In the genomic region with DNA sequence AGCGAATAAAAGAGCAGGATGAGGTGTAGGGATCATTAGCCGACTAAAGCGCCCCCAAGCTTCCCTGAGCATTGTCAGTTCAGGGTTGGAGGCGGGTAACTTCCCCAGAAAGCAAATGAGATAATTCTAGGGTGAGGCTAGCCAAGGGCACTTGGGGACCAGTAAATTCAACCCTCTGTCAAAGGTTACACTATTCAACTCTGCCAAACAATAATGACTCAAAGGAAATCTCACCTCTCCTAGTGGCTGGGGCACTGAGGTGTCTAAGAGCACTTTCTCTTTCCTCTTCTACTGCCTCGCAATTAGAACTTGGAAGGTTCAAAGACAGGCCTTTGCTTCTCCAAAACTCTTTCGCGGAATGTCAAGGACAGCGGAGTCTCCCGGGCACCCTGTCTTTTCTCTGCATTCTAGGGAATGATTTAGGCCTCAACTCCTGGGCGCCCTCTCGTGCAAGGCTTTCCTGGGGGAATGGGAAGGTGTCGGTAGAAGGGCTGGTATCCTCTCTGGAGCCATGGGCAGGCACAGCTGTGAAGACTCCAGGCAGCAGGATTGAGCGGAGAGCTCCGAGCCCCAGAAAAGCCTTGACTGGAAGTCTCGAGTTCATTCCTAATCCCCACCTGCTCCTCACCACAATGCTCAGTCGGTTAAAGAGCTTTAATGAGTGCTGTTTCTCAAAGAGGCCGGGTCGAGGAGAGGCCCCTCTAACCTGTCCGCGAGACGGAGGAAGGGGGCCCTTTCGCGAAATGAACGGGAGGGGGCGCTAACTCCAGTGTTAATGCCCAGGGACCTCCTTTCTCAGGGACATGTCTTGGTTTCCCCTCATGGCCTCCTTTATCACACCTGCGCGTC, we compare ENCODE assay signal across 15 cellular contexts. TPM values are rescaled to one million over a fixed set of nuclear protein-coding genes. Genes with fewer than 3 reads are reported as not detected.
DNase-seq lines count a peak whose midpoint lies in the region; ATAC-seq and TF ChIP-seq lines count a peak whose summit lies in the region.
"Had no signal": no experiment of that assay in that cellular context is flagged by ENCODE, and none has a peak within 500 bp of the region (broad histone marks: within the 10 kb centered on the region; RNA-seq: fewer than 3 reads in every experiment).

No MANE protein-coding gene starts in this region.

- intact Hi-C loops in cardiac septum (cut with DNase I) (no loop called here), body of pancreas (cut with DNase I) (no loop called here), lower leg skin (cut with DNase I; ENCODE audit: low total_unique reads) (no loop called here)

- no peak overlapping the region for H3K27ac Mint-ChIP-seq in WTC11
- H3K27ac Mint-ChIP-seq: activated naive CD8-positive, alpha-beta T cell treated with anti-CD3 and anti-CD28 coated beads for 36 hours had no signal

- H3K9me3 Mint-ChIP-seq in WTC11 = no peaks in the 10 kb centered on the region

- CTCF ChIA-PET in WTC11 (lab: Charles Lee) = interaction anchor here (0.6 to 6.3 kb wide), 38 partner anchors 9 to 780 kb away, joined by 3 to 70 read pairs (median 5); partner anchors contain the start of genes ZIC1 and ZIC4

- TF ChIP-seq POLR2A in body of pancreas (IDR thresholded peaks at IDR 0.05) = no peak
- no peak for TF ChIP-seq POLR2A in lower leg skin (IDR thresholded peaks at IDR 0.05)

- H3K27ac ChIP-seq in 22Rv1 (no peak overlapping the region), body of pancreas (no peak overlapping the region)
- H3K27ac ChIP-seq: prostate gland, SJSA1, tibial nerve had no signal

- peaks cover 97% of the 10 kb centered on the region for H3K27me3 Mint-ChIP-seq in WTC11 (ENCODE audit: low read depth)

- H3K4me3 ChIP-seq in iPS-11a (ENCODE audit: low read depth, low read length) (peak overlapping the region; percentile 1), body of pancreas (no peak overlapping the region), lower leg skin (ENCODE audit: low read depth, poor library complexity, severe bottlenecking) (no peak overlapping the region)
- H3K4me3 ChIP-seq: prostate gland, SJSA1, tibial nerve had no signal

- no peaks in the 10 kb centered on the region for H3K4me1 ChIP-seq in body of pancreas
- H3K4me1 ChIP-seq: prostate gland, SJSA1, tibial nerve had no signal

- H3K4me1 Mint-ChIP-seq in WTC11 = peaks cover 96% of the 10 kb centered on the region
- H3K4me1 Mint-ChIP-seq: activated naive CD8-positive, alpha-beta T cell treated with anti-CD3 and anti-CD28 coated beads for 36 hours had no signal

- ATAC-seq in GM18520 (IDR thresholded peaks at IDR 0.05; ENCODE audit: unreplicated experiment) (peak; percentile 84), WTC11 (peak; percentile 61), body of pancreas (no peak)

- 7 to 17% methylated on average over 24 to 27 of the region's 27 CpGs for WGBS in body of pancreas, 2 donors
- WGBS in lower leg skin, 2 donors = 29 to 37% methylated on average over 27 of the region's 27 CpGs

- POLR2A ChIA-PET in WTC11 (lab: Charles Lee) = interaction anchor here (0.9 to 2.1 kb wide), 3 partner anchors 8 to 13 kb away, joined by 3 to 8 read pairs (median 3); no protein-coding TSS in a partner anchor

- H3K9me3 ChIP-seq in body of pancreas = no peaks in the 10 kb centered on the region
- H3K9me3 ChIP-seq: prostate gland, SJSA1 had no signal

- peak overlapping the region; percentile 59 for H3K4me3 Mint-ChIP-seq in WTC11
- H3K4me3 Mint-ChIP-seq: activated naive CD8-positive, alpha-beta T cell treated with anti-CD3 and anti-CD28 coated beads for 36 hours had no signal

- TF ChIP-seq CTCF in 22Rv1 (IDR thresholded peaks at IDR 0.05) (peak; percentile 46), WTC11 (IDR thresholded peaks at IDR 0.05) (peak; percentile 57), body of pancreas (IDR thresholded peaks at IDR 0.05) (no peak), lower leg skin (IDR thresholded peaks at IDR 0.05) (no peak)

- H3K36me3 ChIP-seq in body of pancreas (replicated peaks in 1 of 2; ENCODE audit: insufficient read depth in 1 of 2, low read depth in 2 of 2) = no peaks in the 10 kb centered on the region
- H3K36me3 ChIP-seq: prostate gland, SJSA1, tibial nerve had no signal

- peaks cover 0 to 47% of the 10 kb centered on the region in 2 donors for H3K27me3 ChIP-seq in body of pancreas

- no peaks in the 10 kb centered on the region for H3K36me3 Mint-ChIP-seq in WTC11

- DNase-seq in WTC11 (ENCODE audit: low spot score) (peak; percentile 91), cardiac septum (ENCODE audit: low spot score) (no peak), body of pancreas (no peak), NCI-H1417 (lab: John Stamatoyannopoulos, UW) (no peak), lower leg skin (ENCODE audit: low spot score in 2 of 2) (no peak)
- DNase-seq: activated naive CD8-positive, alpha-beta T cell treated with anti-CD3 and anti-CD28 coated beads for 36 hours; cortex of kidney had no signal

TF ChIP-seq in WTC11, 78 proteins besides CTCF, POLR2A, EP300 and RAD21:
- TF ChIP-seq KAT7 (CRISPR knock-in tag; IDR thresholded peaks at IDR 0.05; ENCODE audit: borderline replicate concordance) (0 out of 2 replicates have a peak, but pooled peaks have one; percentile 52), PRDM15 (CRISPR knock-in tag; IDR thresholded peaks at IDR 0.05) (0 out of 2 replicates have a peak, but pooled peaks have one; percentile 29), ATF3 (CRISPR knock-in tag; conservative IDR thresholded peaks at IDR 0.05) (no peak)
- TF ChIP-seq, protein P1, sequence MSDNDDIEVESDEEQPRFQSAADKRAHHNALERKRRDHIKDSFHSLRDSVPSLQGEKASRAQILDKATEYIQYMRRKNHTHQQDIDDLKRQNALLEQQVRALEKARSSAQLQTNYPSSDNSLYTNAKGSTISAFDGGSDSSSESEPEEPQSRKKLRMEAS (CRISPR knock-in tag; IDR thresholded peaks at IDR 0.05) = peak; percentile 23; the same call in 1 of the 2 replicates
TF ChIP-seq in WTC11: peak in this region for 3.

RNA-seq across cellular contexts. Expression of gene ZIC4, which starts 21.9 kb away (rescaled TPM):
- total RNA-seq in WTC11 (2021) = 1.9 to 3.5 TPM (median 2.5 TPM) in 3 replicates
- not detected for total RNA-seq in cardiac septum
- not detected for total RNA-seq in body of pancreas
- under 1 TPM in 2 of 4 donors, not detected in 2; 0.10 TPM for total RNA-seq in lower leg skin
- total RNA-seq: activated naive CD8-positive, alpha-beta T cell treated with anti-CD3 and anti-CD28 coated beads for 36 hours; Calu3; fibroblast of lung; prostate gland had no signal

RNA-seq across cellular contexts. Expression of gene ZIC1, which starts 24.7 kb away (rescaled TPM):
- total RNA-seq in WTC11 (2021) (30.3 to 59.7 TPM (median 34.7 TPM) in 3 replicates), cardiac septum (not detected), body of pancreas (not detected), lower leg skin (1 to 10 TPM in 2 of 4 donors, under 1 TPM in 2; 0.30 to 2.9 (median 1.1) TPM)
- total RNA-seq: activated naive CD8-positive, alpha-beta T cell treated with anti-CD3 and anti-CD28 coated beads for 36 hours; Calu3; fibroblast of lung; prostate gland; tibial nerve had no signal

Comparison
In these comparisons a context has a peak if more than half of its experiments do, and no peak if none do; other contexts are left out.
1. CTCF ChIP-seq: peak in 22Rv1 (single experiment) and WTC11 (single experiment); none in body of pancreas (0 of 7) and lower leg skin (0 of 3).